ENCODE assay signal across 9 cellular contexts in the genomic region with DNA sequence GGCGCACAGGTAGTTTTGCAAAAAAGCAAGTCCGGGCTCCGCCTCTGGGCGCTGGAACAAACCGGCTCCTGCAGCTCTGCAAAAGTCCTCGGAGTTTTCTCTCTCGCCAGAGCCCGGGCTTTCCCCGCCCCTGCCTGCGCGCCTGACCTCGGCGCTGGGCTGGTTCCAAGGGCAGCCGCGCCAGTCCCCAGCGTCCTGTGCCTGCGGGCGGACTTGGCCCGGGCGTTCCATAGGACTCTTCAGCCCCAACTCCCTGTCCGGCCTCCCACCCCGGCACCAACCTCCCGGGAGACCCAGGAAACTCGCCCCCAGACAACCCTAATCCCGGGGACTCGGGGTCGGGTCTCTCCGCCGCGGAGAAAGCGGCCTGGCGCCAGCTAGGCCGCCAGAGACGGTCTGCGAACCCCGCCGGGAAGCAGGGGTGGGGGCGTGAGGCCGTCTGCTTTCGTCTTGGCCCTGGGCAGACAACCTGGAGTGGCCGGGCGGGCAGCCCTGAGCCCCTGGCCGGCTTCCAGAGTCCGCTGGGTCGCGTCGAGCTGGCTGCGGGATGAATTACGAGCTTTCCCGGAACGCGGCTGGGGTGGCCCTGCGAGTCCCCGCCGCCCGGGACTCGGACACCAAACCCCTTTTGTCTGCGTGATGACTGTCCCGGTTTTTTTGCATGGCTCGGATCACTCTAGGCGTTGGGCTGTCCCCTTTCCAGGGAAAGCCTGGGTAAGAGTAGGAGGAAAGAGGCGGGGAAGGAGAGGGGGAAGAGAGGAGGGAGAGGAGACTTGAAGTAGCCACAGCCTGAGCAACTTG. TPM values are rescaled to one million over a fixed set of nuclear protein-coding genes. Genes with fewer than 3 reads are reported as not detected.
DNase-seq lines count a peak whose midpoint lies in the region; ATAC-seq, FAIRE-seq and TF ChIP-seq lines count a peak whose summit lies in the region.
"Had no signal": no experiment of that assay in that cellular context is flagged by ENCODE, and none has a peak within 500 bp of the region (broad histone marks: within the 10 kb centered on the region; RNA-seq: fewer than 3 reads in every experiment).

No MANE protein-coding gene starts in this region.

- no peak for FAIRE-seq in GM19239 (lab: Jason Lieb, UNC)

- DNase-seq in NCI-H748 (lab: John Stamatoyannopoulos, UW; ENCODE audit: unreplicated experiment): peak; percentile 78
- DNase-seq in NCI-H748 treated with DMSO at 0.1 percent for 48 hours (lab: John Stamatoyannopoulos, UW): no peak
- peak; percentile 52 for DNase-seq in fibroblast of gingiva (ENCODE audit: low read depth)
- DNase-seq in myocyte (ENCODE audit: low read depth): peak; percentile 53
- no peak for DNase-seq in vagina (ENCODE audit: extremely low spot score in 2 of 2)
- DNase-seq in GM19239 (ENCODE audit: insufficient read length, low spot score): no peak
- DNase-seq: NCI-H1092 treated with DMSO at 0.1 percent for 48 hours had no signal

- no peaks in the 10 kb centered on the region for H3K9me3 ChIP-seq in vagina

- H3K4me1 ChIP-seq in vagina: peaks cover 14% of the 10 kb centered on the region

- peak overlapping the region; percentile 68 for H3K27ac ChIP-seq in vagina

- no peak for TF ChIP-seq CTCF in vagina (IDR thresholded peaks at IDR 0.05)

- no peaks in the 10 kb centered on the region for H3K27me3 ChIP-seq in vagina

- TF ChIP-seq POLR2A in vagina (IDR thresholded peaks at IDR 0.05): no peak

- no peaks in the 10 kb centered on the region for H3K36me3 ChIP-seq in vagina

- intact Hi-C loops in vagina (cut with DNase I): no loop called here

- ATAC-seq in GM21423 (IDR thresholded peaks at IDR 0.05; ENCODE audit: unreplicated experiment) (no peak), GM19397 (IDR thresholded peaks at IDR 0.05; ENCODE audit: unreplicated experiment) (no peak)

- peak overlapping the region; percentile 50 to 51 for H3K4me3 ChIP-seq in vagina

RNA-seq across cellular contexts. Expression of gene MXRA5, which starts 1.0 kb away (rescaled TPM):
- total RNA-seq in myocyte (17.2 and 28.0 TPM in 2 replicates), vagina (4.7 TPM)
- 115 TPM for polyA plus RNA-seq in myocyte (2012)

Comparison
In these comparisons a context has a peak if more than half of its experiments do, and no peak if none do; other contexts are left out.
1. DNase-seq: peak in NCI-H748 (single experiment), fibroblast of gingiva (single experiment) and myocyte (single experiment); none in NCI-H748 treated with DMSO at 0.1 percent for 48 hours (single experiment), vagina (0 of 2) and GM19239 (single experiment).